Comparison of ENCODE assay signal across 8 cellular contexts in genomic region chr17:31492880-31493655, GRCh38.
DNase-seq lines count a peak whose midpoint lies in the region; ATAC-seq and TF ChIP-seq lines count a peak whose summit lies in the region.

No MANE protein-coding gene starts in this region.

- H3K4me1 Mint-ChIP-seq in GM23338 = peaks cover 67% of the 10 kb centered on the region
- H3K4me1 Mint-ChIP-seq in activated CD4-positive, alpha-beta T cell treated with anti-CD3 and anti-CD28 coated beads for 36 hours = peaks cover 83% of the 10 kb centered on the region

- DNase-seq in GM23338 (ENCODE audit: low spot score) = no peak
- DNase-seq in activated CD4-positive, alpha-beta T cell treated with anti-CD3 and anti-CD28 coated beads for 36 hours = peak; percentile 91
- DNase-seq in globus pallidus (ENCODE audit: low spot score) = peak; percentile 59
- peak; percentile 65 for DNase-seq in stimulated activated CD8-positive, alpha-beta memory T cell treated with anti-CD3 and anti-CD28 coated beads, Interleukin-12 subunit alpha, Interleukin-12 subunit beta, amount 100 ng/mL, for 4 hours (ENCODE audit: low read depth)
- no peak for DNase-seq in NCI-H2081 treated with DMSO at 0.1 percent for 48 hours (lab: John Stamatoyannopoulos, UW)
- no peak for DNase-seq in amniotic stem cell (lab: John Stamatoyannopoulos, UW)

- intact Hi-C loops in activated CD4-positive, alpha-beta T cell treated with anti-CD3 and anti-CD28 coated beads for 36 hours (cut with DNase I, micrococcal nuclease) = loop anchor here (5.0 kb wide), 4 partner anchors 171 to 1016 kb away; partner anchors contain the start of genes CRLF3 (in 1 of the 2), EVI2A (in 1 of the 2), GOSR1 (in 1 of the 2) and LRRC37B (in 1 of the 2)

- no peaks in the 10 kb centered on the region; the same call in 1 of the 2 replicates for H4K20me1 ChIP-seq in GM23338 (replicated peaks; ENCODE audit: insufficient read depth)

- no peaks in the 10 kb centered on the region for H3K36me3 ChIP-seq in GM23338 (ENCODE audit: insufficient read depth)

- H3K36me3 Mint-ChIP-seq in GM23338 (ENCODE audit: low read depth) = no peaks in the 10 kb centered on the region; the same call in 2 of the 3 replicates
- H3K36me3 Mint-ChIP-seq in activated CD4-positive, alpha-beta T cell treated with anti-CD3 and anti-CD28 coated beads for 36 hours (ENCODE audit: low read depth) = peaks cover 4% of the 10 kb centered on the region

- ATAC-seq in GM23338 (no peak), GM21367 (IDR thresholded peaks at IDR 0.05; ENCODE audit: unreplicated experiment) (no peak), GM21526 (IDR thresholded peaks at IDR 0.05; ENCODE audit: low FRiP score, unreplicated experiment) (no peak)
- ATAC-seq in activated CD4-positive, alpha-beta T cell treated with anti-CD3 and anti-CD28 coated beads for 36 hours = peak; percentile 45

- no peak overlapping the region for H3K4me3 ChIP-seq in GM23338

- peaks cover 13% of the 10 kb centered on the region; the same call in 1 of the 2 replicates for H3F3A ChIP-seq in GM23338 (replicated peaks; ENCODE audit: low read depth)

- H3K9me3 Mint-ChIP-seq in GM23338 = no peaks in the 10 kb centered on the region
- H3K9me3 Mint-ChIP-seq in activated CD4-positive, alpha-beta T cell treated with anti-CD3 and anti-CD28 coated beads for 36 hours (ENCODE audit: low read depth) = no peaks in the 10 kb centered on the region

- no peak overlapping the region for H3K27ac ChIP-seq in GM23338 (ENCODE audit: low read depth)

- TF ChIP-seq CTCF in GM23338 (conservative IDR thresholded peaks at IDR 0.05; ENCODE audit: low read depth in 2 of 2) = no peak

- peaks cover 72% of the 10 kb centered on the region for H3K79me2 ChIP-seq in GM23338 (replicated peaks; ENCODE audit: insufficient read depth)

- H3K4me2 ChIP-seq in GM23338 = no peak overlapping the region

- no peak overlapping the region for H3K4me3 Mint-ChIP-seq in GM23338
- peak overlapping the region; percentile 58 for H3K4me3 Mint-ChIP-seq in activated CD4-positive, alpha-beta T cell treated with anti-CD3 and anti-CD28 coated beads for 36 hours

- no peaks in the 10 kb centered on the region for H3K9me2 ChIP-seq in GM23338 (ENCODE audit: insufficient read depth)

- POLR2A ChIA-PET in activated CD4-positive, alpha-beta T cell treated with anti-CD3 and anti-CD28 coated beads for 36 hours (lab: Charles Lee) = interaction anchor here (2.6 kb wide), 1 partner anchor 17 kb away, joined by 24 read pairs; no protein-coding TSS in a partner anchor

- no peak overlapping the region for H2AFZ ChIP-seq in GM23338

- CTCF ChIA-PET in activated CD4-positive, alpha-beta T cell treated with anti-CD3 and anti-CD28 coated beads for 36 hours (lab: Charles Lee) = interaction anchor here (0.8 to 8.6 kb wide), 4 partner anchors 17 to 350 kb away, joined by 4 to 64 read pairs (median 6); no protein-coding TSS in a partner anchor

- H3K27ac Mint-ChIP-seq in GM23338 = peak overlapping the region; percentile 48; the same call in 1 of the 2 replicates
- peak overlapping the region; percentile 97 for H3K27ac Mint-ChIP-seq in activated CD4-positive, alpha-beta T cell treated with anti-CD3 and anti-CD28 coated beads for 36 hours

- H3K4me1 ChIP-seq in GM23338 (ENCODE audit: insufficient read depth) = peaks cover 51% of the 10 kb centered on the region

- no peaks in the 10 kb centered on the region for H3K27me3 ChIP-seq in GM23338 (ENCODE audit: insufficient read depth)

- peaks cover 10% of the 10 kb centered on the region for H3K27me3 Mint-ChIP-seq in GM23338 (ENCODE audit: insufficient read depth, low read depth, poor library complexity)
- no peaks in the 10 kb centered on the region for H3K27me3 Mint-ChIP-seq in activated CD4-positive, alpha-beta T cell treated with anti-CD3 and anti-CD28 coated beads for 36 hours

TF ChIP-seq in GM23338, 12 proteins besides CTCF, POLR2A, EP300 and RAD21 (continues in another document):
- TF ChIP-seq EZH2 (IDR thresholded peaks at IDR 0.05; ENCODE audit: low read depth, unreplicated experiment) (no peak), NANOG (IDR thresholded peaks at IDR 0.05; ENCODE audit: borderline replicate concordance) (no peak), EZH2phosphoT487 (IDR thresholded peaks at IDR 0.05; ENCODE audit: unreplicated experiment) (no peak), CREB1 (CRISPR knock-in tag; IDR thresholded peaks at IDR 0.05; ENCODE audit: low read depth) (no peak), POLR2AphosphoS5 (IDR thresholded peaks at IDR 0.05; ENCODE audit: low read depth) (no peak), REST (IDR thresholded peaks at IDR 0.05; ENCODE audit: unreplicated experiment) (no peak), ZNF114 (CRISPR knock-in tag; IDR thresholded peaks at IDR 0.05) (no peak), JUNB (IDR thresholded peaks at IDR 0.05; ENCODE audit: unreplicated experiment) (no peak)

Comparison
In these comparisons a context has a peak if more than half of its experiments do, and no peak if none do; other contexts are left out.
1. DNase-seq: peak in activated CD4-positive, alpha-beta T cell treated with anti-CD3 and anti-CD28 coated beads for 36 hours (single experiment), globus pallidus (single experiment) and stimulated activated CD8-positive, alpha-beta memory T cell treated with anti-CD3 and anti-CD28 coated beads, Interleukin-12 subunit alpha, Interleukin-12 subunit beta, amount 100 ng/mL, for 4 hours (single experiment); none in GM23338 (single experiment), NCI-H2081 treated with DMSO at 0.1 percent for 48 hours (single experiment) and amniotic stem cell (single experiment).